In genomic region chr9:36276840-36277239, GRCh38 we compare ENCODE assay signal across 9 cellular contexts. TPM values are rescaled to one million over a fixed set of nuclear protein-coding genes. Genes with fewer than 3 reads are reported as not detected.
DNase-seq lines count a peak whose midpoint lies in the region; ATAC-seq and TF ChIP-seq lines count a peak whose summit lies in the region.
"Had no signal": no experiment of that assay in that cellular context is flagged by ENCODE, and none has a peak within 500 bp of the region (broad histone marks: within the 10 kb centered on the region; RNA-seq: fewer than 3 reads in every experiment).

No MANE protein-coding gene starts in this region.

- no peaks in the 10 kb centered on the region for H3K27me3 ChIP-seq in tibial nerve

- no peak for TF ChIP-seq POLR2A in tibial nerve (IDR thresholded peaks at IDR 0.05)

- peak overlapping the region; percentile 62 for H3K27ac Mint-ChIP-seq in progenitor cell of endocrine pancreas
- H3K27ac Mint-ChIP-seq in activated CD4-positive, alpha-beta memory T cell treated with anti-CD3 and anti-CD28 coated beads, Interleukin-2, amount 10 ng/mL, durations not matched to agents 7 days and 5 days = no peak overlapping the region

- no peak for TF ChIP-seq CTCF in fibroblast of villous mesenchyme (IDR thresholded peaks at IDR 0.05; ENCODE audit: insufficient read depth, low read depth, low read length)
- TF ChIP-seq CTCF in progenitor cell of endocrine pancreas (IDR thresholded peaks at IDR 0.05; ENCODE audit: unreplicated experiment) = no peak
- no peak for TF ChIP-seq CTCF in tibial nerve (IDR thresholded peaks at IDR 0.05)

- H3K27me3 Mint-ChIP-seq in progenitor cell of endocrine pancreas = no peaks in the 10 kb centered on the region
- no peaks in the 10 kb centered on the region for H3K27me3 Mint-ChIP-seq in activated CD4-positive, alpha-beta memory T cell treated with anti-CD3 and anti-CD28 coated beads, Interleukin-2, amount 10 ng/mL, durations not matched to agents 7 days and 5 days

- H3K9ac ChIP-seq in SK-N-MC (ENCODE audit: insufficient read length) = no peak overlapping the region

- H3K36me3 ChIP-seq in SK-N-MC (ENCODE audit: insufficient read depth, low read length) (no peaks in the 10 kb centered on the region), tibial nerve (no peaks in the 10 kb centered on the region)

- peaks cover 0 to 10% (median 0%) of the 10 kb centered on the region in 4 donors for H3K4me1 ChIP-seq in tibial nerve

- H3K27ac ChIP-seq in SK-N-MC (no peak overlapping the region), tibial nerve (no peak overlapping the region)

- H3K9me3 ChIP-seq in SK-N-MC (ENCODE audit: low read depth, low read length) (no peaks in the 10 kb centered on the region), tibial nerve (no peaks in the 10 kb centered on the region)

- no peak for ATAC-seq in GM18861 (IDR thresholded peaks at IDR 0.05; ENCODE audit: unreplicated experiment)

- CTCF ChIA-PET in activated CD4-positive, alpha-beta memory T cell treated with anti-CD3 and anti-CD28 coated beads, Interleukin-2, amount 10 ng/mL, durations not matched to agents 7 days and 5 days (lab: Charles Lee) = no interaction called here

- H3K9me3 Mint-ChIP-seq in progenitor cell of endocrine pancreas (ENCODE audit: low read depth) = no peaks in the 10 kb centered on the region
- no peaks in the 10 kb centered on the region for H3K9me3 Mint-ChIP-seq in activated CD4-positive, alpha-beta memory T cell treated with anti-CD3 and anti-CD28 coated beads, Interleukin-2, amount 10 ng/mL, durations not matched to agents 7 days and 5 days

- no peak for TF ChIP-seq EP300 in tibial nerve (IDR thresholded peaks at IDR 0.05)

- H3K36me3 Mint-ChIP-seq in progenitor cell of endocrine pancreas (ENCODE audit: insufficient read depth) = peaks cover 1% of the 10 kb centered on the region
- H3K36me3 Mint-ChIP-seq in activated CD4-positive, alpha-beta memory T cell treated with anti-CD3 and anti-CD28 coated beads, Interleukin-2, amount 10 ng/mL, durations not matched to agents 7 days and 5 days (ENCODE audit: low read depth) = no peaks in the 10 kb centered on the region

- H3K4me1 Mint-ChIP-seq in progenitor cell of endocrine pancreas (ENCODE audit: low read depth) = peaks cover 11% of the 10 kb centered on the region
- H3K4me1 Mint-ChIP-seq in activated CD4-positive, alpha-beta memory T cell treated with anti-CD3 and anti-CD28 coated beads, Interleukin-2, amount 10 ng/mL, durations not matched to agents 7 days and 5 days = no peaks in the 10 kb centered on the region

- H3K4me3 Mint-ChIP-seq in progenitor cell of endocrine pancreas (ENCODE audit: low read depth) = peak overlapping the region; percentile 34
- H3K4me3 Mint-ChIP-seq in activated CD4-positive, alpha-beta memory T cell treated with anti-CD3 and anti-CD28 coated beads, Interleukin-2, amount 10 ng/mL, durations not matched to agents 7 days and 5 days = no peak overlapping the region

- H3K4me3 ChIP-seq in SK-N-MC (0 out of 2 replicates have a peak overlapping the region, but pooled peaks have one; percentile 18), fibroblast of villous mesenchyme (ENCODE audit: low read depth, low read length) (peak overlapping the region; percentile 58), tibial nerve (peak overlapping the region in 2 of 4 donors; percentile 2 to 10)

- POLR2A ChIA-PET in activated CD4-positive, alpha-beta memory T cell treated with anti-CD3 and anti-CD28 coated beads, Interleukin-2, amount 10 ng/mL, durations not matched to agents 7 days and 5 days (lab: Charles Lee) = interaction anchor here (1.6 kb wide), 1 partner anchor 18 kb away, joined by 5 read pairs; the partner anchor contains the start of gene GNE

- peak; percentile 78 for DNase-seq in GM04503 (ENCODE audit: low read depth)
- no peak for DNase-seq in SK-N-MC (ENCODE audit: low read depth, low spot score)
- peak; percentile 86 for DNase-seq in fibroblast of villous mesenchyme (ENCODE audit: low read depth)
- DNase-seq in progenitor cell of endocrine pancreas (ENCODE audit: low spot score, unreplicated experiment) = no peak
- DNase-seq in NCI-H2196 treated with DMSO at 0.1 percent for 48 hours (lab: John Stamatoyannopoulos, UW; ENCODE audit: unreplicated experiment) = no peak
- DNase-seq in activated CD4-positive, alpha-beta memory T cell treated with anti-CD3 and anti-CD28 coated beads, Interleukin-2, amount 10 ng/mL, durations not matched to agents 7 days and 5 days = no peak
- no peak for DNase-seq in tibial nerve (ENCODE audit: low spot score in 2 of 2)
- DNase-seq: NCI-H526 treated with DMSO at 0.1 percent for 48 hours had no signal

- WGBS in tibial nerve, 2 donors = 7 to 18% methylated on average over 7 of the region's 7 CpGs

RNA-seq across cellular contexts. Expression of gene GNE, which starts 18.6 kb away (rescaled TPM):
- total RNA-seq in fibroblast of villous mesenchyme (24.2 and 32.4 TPM in 2 replicates), progenitor cell of endocrine pancreas (9.9 and 12.3 TPM in 2 replicates), tibial nerve (10 to 100 TPM; 30.0 to 42.6 (median 32.6) TPM)
- total RNA-seq in activated CD4-positive, alpha-beta memory T cell treated with anti-CD3 and anti-CD28 coated beads, Interleukin-2, amount 10 ng/mL, durations not matched to agents 7 days and 5 days = 10 to 100 TPM; 22.0 to 23.0 TPM

Comparison
In these comparisons a context has a peak if more than half of its experiments do, and no peak if none do; other contexts are left out.
1. DNase-seq: peak in GM04503 (single experiment) and fibroblast of villous mesenchyme (single experiment); none in SK-N-MC (single experiment), progenitor cell of endocrine pancreas (single experiment), NCI-H2196 treated with DMSO at 0.1 percent for 48 hours (single experiment), activated CD4-positive, alpha-beta memory T cell treated with anti-CD3 and anti-CD28 coated beads, Interleukin-2, amount 10 ng/mL, durations not matched to agents 7 days and 5 days (single experiment) and tibial nerve (0 of 2).